9 cellular contexts compared by ENCODE assay signal in genomic region chr6:111573118-111573883, GRCh38. TPM values are rescaled to one million over a fixed set of nuclear protein-coding genes. Genes with fewer than 3 reads are reported as not detected.
A peak's percentile ranks its signal among the peaks of the same experiment; 100 is the strongest.
DNase-seq lines count a peak whose midpoint lies in the region; ATAC-seq, FAIRE-seq and TF ChIP-seq lines count a peak whose summit lies in the region.
"Had no signal": no experiment of that assay in that cellular context is flagged by ENCODE, and none has a peak within 500 bp of the region (broad histone marks: within the 10 kb centered on the region; RNA-seq: fewer than 3 reads in every experiment).

No MANE protein-coding gene starts in this region.

- H3K4me1 ChIP-seq in cardiac muscle cell (ENCODE audit: low read depth) = no peaks in the 10 kb centered on the region
- peaks cover 36% of the 10 kb centered on the region for H3K4me1 ChIP-seq in mesodermal cell (ENCODE audit: control insufficient read depth, insufficient read depth, low read length, poor library complexity, severe bottlenecking)

- H3K9me3 ChIP-seq in cardiac muscle cell (ENCODE audit: low read depth) = no peaks in the 10 kb centered on the region
- no peaks in the 10 kb centered on the region for H3K9me3 ChIP-seq in mesodermal cell (ENCODE audit: control insufficient read depth, low read length)

- intact Hi-C loops in cardiac septum (cut with DNase I) = no loop called here

- FAIRE-seq in bronchial epithelial cell (lab: Jason Lieb, UNC) = peak; percentile 52

- DNase-seq in cardiac muscle cell (ENCODE audit: low read depth in 1 of 2, low spot score in 1 of 2) (peak in 1 of 2 donors; percentile 72), cardiac septum (ENCODE audit: low spot score) (no peak), bronchial epithelial cell (ENCODE audit: low read depth) (peak; percentile 92), NCI-H1105 (lab: John Stamatoyannopoulos, UW) (no peak), HK-2 (ENCODE audit: unreplicated experiment) (no peak), NCI-H128 (lab: John Stamatoyannopoulos, UW; ENCODE audit: unreplicated experiment) (no peak)

- H3K27ac ChIP-seq in cardiac muscle cell = peak overlapping the region; percentile 26
- peak overlapping the region; percentile 55 for H3K27ac ChIP-seq in mesodermal cell (ENCODE audit: low read depth, low read length, severe bottlenecking)
- H3K27ac ChIP-seq: C4-2B had no signal

- TF ChIP-seq CTCF in cardiac muscle cell (IDR thresholded peaks at IDR 0.05; ENCODE audit: low read depth, low read length) (no peak), bronchial epithelial cell (IDR thresholded peaks at IDR 0.05; ENCODE audit: insufficient read depth, low read length, severe bottlenecking) (no peak)

- H3K36me3 ChIP-seq in cardiac muscle cell (peaks cover 10% of the 10 kb centered on the region), bronchial epithelial cell (ENCODE audit: control insufficient read depth, insufficient read depth, low read length) (peaks cover 22% of the 10 kb centered on the region), mesodermal cell (ENCODE audit: control insufficient read depth, insufficient read depth, low read length) (peaks cover 32% of the 10 kb centered on the region)

- no peak overlapping the region for H3K4me3 ChIP-seq in cardiac muscle cell
- no peak overlapping the region for H3K4me3 ChIP-seq in bronchial epithelial cell (ENCODE audit: low read depth, low read length)
- no peak overlapping the region for H3K4me3 ChIP-seq in mesodermal cell (ENCODE audit: extremely low read depth, insufficient read depth, low read length, poor library complexity, severe bottlenecking)

- no peaks in the 10 kb centered on the region for H3K27me3 ChIP-seq in cardiac muscle cell
- no peaks in the 10 kb centered on the region for H3K27me3 ChIP-seq in bronchial epithelial cell (ENCODE audit: control insufficient read depth, insufficient read depth, low read length)

- whole genome bisulfite sequencing in mesodermal cell (ENCODE audit: insufficient coverage in 2 of 2), 2 experiments = 57 to 60% methylated on average over 5 to 6 of the region's 8 CpGs

- no peak for ATAC-seq in GM21526 (IDR thresholded peaks at IDR 0.05; ENCODE audit: low FRiP score, unreplicated experiment)

RNA-seq across cellular contexts. Expression of gene TRAF3IP2, which starts 32.4 kb away (rescaled TPM):
- 19.0 and 28.9 TPM in 2 replicates for total RNA-seq in cardiac muscle cell
- 15.2 and 20.8 TPM in 2 replicates for polyA plus RNA-seq in cardiac muscle cell
- total RNA-seq in cardiac septum = 6.5 TPM
- total RNA-seq in bronchial epithelial cell = 38.5 and 39.8 TPM in 2 replicates
- 10.9 TPM for polyA plus RNA-seq in mesodermal cell (2013, experiment 1 of 2)
- polyA plus RNA-seq in mesodermal cell (2013, experiment 2 of 2) = 8.2 TPM
